Comparison of ENCODE assay signal across 2 cellular contexts in the genomic region with DNA sequence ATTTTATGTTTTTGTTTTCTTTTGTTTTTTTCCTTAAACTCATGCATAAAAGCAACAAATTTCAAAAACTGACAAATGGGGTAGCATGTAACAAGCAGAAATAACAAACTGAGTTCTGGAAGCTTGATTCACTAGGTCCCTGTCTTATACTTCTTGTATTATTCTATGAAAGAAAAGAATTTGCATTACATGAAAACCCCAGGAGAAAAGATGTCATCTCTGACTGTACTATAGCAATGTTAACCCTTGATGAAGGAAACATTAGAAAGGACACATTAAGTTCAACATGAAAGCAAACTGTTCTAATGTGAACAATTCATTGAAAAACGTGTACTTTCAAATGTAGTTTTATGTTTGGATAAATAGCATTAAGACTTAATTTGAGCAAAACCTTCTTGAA.
TF ChIP-seq lines count a peak whose summit lies in the region.

No MANE protein-coding gene starts in this region.

TF ChIP-seq in HepG2, 621 proteins besides CTCF, POLR2A, EP300 and RAD21:
- TF ChIP-seq SIX1 (CRISPR knock-in tag; IDR thresholded peaks at IDR 0.05; ENCODE audit: borderline replicate concordance) (no peak), ELF1 (CRISPR knock-in tag; IDR thresholded peaks at IDR 0.05) (no peak), ZNF282 (IDR thresholded peaks at IDR 0.05; ENCODE audit: partially characterized antibody) (no peak), ZNF850 (CRISPR knock-in tag; conservative IDR thresholded peaks at IDR 0.05) (no peak), ZNF879 (CRISPR knock-in tag; IDR thresholded peaks at IDR 0.05) (no peak)
- TF ChIP-seq, protein P1, sequence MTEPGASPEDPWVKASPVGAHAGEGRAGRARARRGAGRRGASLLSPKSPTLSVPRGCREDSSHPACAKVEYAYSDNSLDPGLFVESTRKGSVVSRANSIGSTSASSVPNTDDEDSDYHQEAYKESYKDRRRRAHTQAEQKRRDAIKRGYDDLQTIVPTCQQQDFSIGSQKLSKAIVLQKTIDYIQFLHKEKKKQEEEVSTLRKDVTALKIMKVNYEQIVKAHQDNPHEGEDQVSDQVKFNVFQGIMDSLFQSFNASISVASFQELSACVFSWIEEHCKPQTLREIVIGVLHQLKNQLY (CRISPR knock-in tag; IDR thresholded peaks at IDR 0.05), result no peak
- TF ChIP-seq, protein P2, sequence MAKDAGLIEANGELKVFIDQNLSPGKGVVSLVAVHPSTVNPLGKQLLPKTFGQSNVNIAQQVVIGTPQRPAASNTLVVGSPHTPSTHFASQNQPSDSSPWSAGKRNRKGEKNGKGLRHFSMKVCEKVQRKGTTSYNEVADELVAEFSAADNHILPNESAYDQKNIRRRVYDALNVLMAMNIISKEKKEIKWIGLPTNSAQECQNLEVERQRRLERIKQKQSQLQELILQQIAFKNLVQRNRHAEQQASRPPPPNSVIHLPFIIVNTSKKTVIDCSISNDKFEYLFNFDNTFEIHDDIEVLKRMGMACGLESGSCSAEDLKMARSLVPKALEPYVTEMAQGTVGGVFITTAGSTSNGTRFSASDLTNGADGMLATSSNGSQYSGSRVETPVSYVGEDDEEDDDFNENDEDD (CRISPR knock-in tag; IDR thresholded peaks at IDR 0.05; ENCODE audit: borderline replicate concordance), result no peak

TF ChIP-seq in IMR-90, 13 proteins besides CTCF, POLR2A, EP300 and RAD21:
- TF ChIP-seq SMC3 (IDR thresholded peaks at IDR 0.05; ENCODE audit: low read depth, low read length) (no peak), RCOR1 (IDR thresholded peaks at IDR 0.05; ENCODE audit: insufficient replicate concordance, low read length) (no peak), CHD1 (IDR thresholded peaks at IDR 0.05; ENCODE audit: low read depth, low read length) (no peak), MAZ (IDR thresholded peaks at IDR 0.05; ENCODE audit: borderline replicate concordance, low read depth, low read length) (no peak), BHLHE40 (IDR thresholded peaks at IDR 0.05; ENCODE audit: low read depth, low read length) (no peak), CEBPB (IDR thresholded peaks at IDR 0.05; ENCODE audit: low read depth, low read length) (no peak), RFX5 (IDR thresholded peaks at IDR 0.05; ENCODE audit: low read depth, low read length) (no peak), FOS (IDR thresholded peaks at IDR 0.05; ENCODE audit: low read depth, low read length) (no peak), NFE2L2 (IDR thresholded peaks at IDR 0.05; ENCODE audit: low read depth, low read length) (no peak), MXI1 (IDR thresholded peaks at IDR 0.05; ENCODE audit: borderline replicate concordance, low read depth, low read length) (no peak)
- TF ChIP-seq, protein P3, sequence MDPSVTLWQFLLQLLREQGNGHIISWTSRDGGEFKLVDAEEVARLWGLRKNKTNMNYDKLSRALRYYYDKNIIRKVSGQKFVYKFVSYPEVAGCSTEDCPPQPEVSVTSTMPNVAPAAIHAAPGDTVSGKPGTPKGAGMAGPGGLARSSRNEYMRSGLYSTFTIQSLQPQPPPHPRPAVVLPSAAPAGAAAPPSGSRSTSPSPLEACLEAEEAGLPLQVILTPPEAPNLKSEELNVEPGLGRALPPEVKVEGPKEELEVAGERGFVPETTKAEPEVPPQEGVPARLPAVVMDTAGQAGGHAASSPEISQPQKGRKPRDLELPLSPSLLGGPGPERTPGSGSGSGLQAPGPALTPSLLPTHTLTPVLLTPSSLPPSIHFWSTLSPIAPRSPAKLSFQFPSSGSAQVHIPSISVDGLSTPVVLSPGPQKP (IDR thresholded peaks at IDR 0.05; ENCODE audit: borderline replicate concordance, low read depth, low read length), result no peak
- TF ChIP-seq, protein P4, sequence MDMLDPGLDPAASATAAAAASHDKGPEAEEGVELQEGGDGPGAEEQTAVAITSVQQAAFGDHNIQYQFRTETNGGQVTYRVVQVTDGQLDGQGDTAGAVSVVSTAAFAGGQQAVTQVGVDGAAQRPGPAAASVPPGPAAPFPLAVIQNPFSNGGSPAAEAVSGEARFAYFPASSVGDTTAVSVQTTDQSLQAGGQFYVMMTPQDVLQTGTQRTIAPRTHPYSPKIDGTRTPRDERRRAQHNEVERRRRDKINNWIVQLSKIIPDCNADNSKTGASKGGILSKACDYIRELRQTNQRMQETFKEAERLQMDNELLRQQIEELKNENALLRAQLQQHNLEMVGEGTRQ (IDR thresholded peaks at IDR 0.05; ENCODE audit: low read depth, low read length), result no peak
TF ChIP-seq in IMR-90: peak in this region for 0.
